9 cellular contexts compared by ENCODE assay signal in genomic region chr15:45715528-45715927, GRCh38.
A peak's percentile ranks its signal among the peaks of the same experiment; 100 is the strongest.
DNase-seq lines count a peak whose midpoint lies in the region; FAIRE-seq and TF ChIP-seq lines count a peak whose summit lies in the region.
"Had no signal": no experiment of that assay in that cellular context is flagged by ENCODE, and none has a peak within 500 bp of the region (broad histone marks: within the 10 kb centered on the region; RNA-seq: fewer than 3 reads in every experiment).

No MANE protein-coding gene starts in this region.

- DNase-seq in GM12892 (ENCODE audit: insufficient read length) (no peak), NOMO-1 treated with DMSO at 0.1 percent for 48 hours (lab: John Stamatoyannopoulos, UW; ENCODE audit: unreplicated experiment) (peak; percentile 20), fibroblast of gingiva (ENCODE audit: low read depth) (peak; percentile 9), globus pallidus (ENCODE audit: low spot score) (no peak), occipital lobe (lab: John Stamatoyannopoulos, UW) (no peak), hepatic stellate cell (ENCODE audit: low spot score) (no peak), RPMI8226 (no peak)

- no peak for TF ChIP-seq POLR2A in GM12892 (IDR thresholded peaks at IDR 0.05; ENCODE audit: low read depth, low read length)

- FAIRE-seq in A204.1 (lab: Jason Lieb, UNC) (peak; percentile 56), GM12892 (lab: Jason Lieb, UNC) (peak; percentile 21)
- FAIRE-seq: astrocyte had no signal

Comparison
In these comparisons a context has a peak if more than half of its experiments do, and no peak if none do; other contexts are left out.
1. DNase-seq: peak in NOMO-1 treated with DMSO at 0.1 percent for 48 hours (single experiment) and fibroblast of gingiva (single experiment); none in GM12892 (single experiment), globus pallidus (single experiment), occipital lobe (single experiment), hepatic stellate cell (single experiment) and RPMI8226 (single experiment).